ENCODE assay signal across 12 cellular contexts in genomic region chr4:54165438-54165837, GRCh38.
DNase-seq lines count a peak whose midpoint lies in the region; ATAC-seq and TF ChIP-seq lines count a peak whose summit lies in the region.
"Had no signal": no experiment of that assay in that cellular context is flagged by ENCODE, and none has a peak within 500 bp of the region (broad histone marks: within the 10 kb centered on the region; RNA-seq: fewer than 3 reads in every experiment).

No MANE protein-coding gene starts in this region.

- no peak overlapping the region for H3K4me3 ChIP-seq in PC-3 (ENCODE audit: low read length)
- peak overlapping the region; percentile 41 for H3K4me3 ChIP-seq in osteoblast (ENCODE audit: insufficient read depth, low read length)

- ATAC-seq in PC-3 (peak; percentile 95), GM18909 (IDR thresholded peaks at IDR 0.05; ENCODE audit: poor library complexity, unreplicated experiment) (no peak)
- ATAC-seq in stimulated activated effector memory CD8-positive, alpha-beta T cell treated with anti-CD3 and anti-CD28 coated beads, Interleukin-12 subunit alpha, Interleukin-12 subunit beta, amount 100 ng/mL, for 72 hours: no peak

- H3K4me1 Mint-ChIP-seq in stimulated activated effector memory CD8-positive, alpha-beta T cell treated with anti-CD3 and anti-CD28 coated beads, Interleukin-12 subunit alpha, Interleukin-12 subunit beta, amount 100 ng/mL, for 72 hours: no peaks in the 10 kb centered on the region

- H3K27ac Mint-ChIP-seq in stimulated activated effector memory CD8-positive, alpha-beta T cell treated with anti-CD3 and anti-CD28 coated beads, Interleukin-12 subunit alpha, Interleukin-12 subunit beta, amount 100 ng/mL, for 72 hours: no peak overlapping the region

- H3F3A ChIP-seq in PC-3 (ENCODE audit: low read length, unreplicated experiment): no peaks in the 10 kb centered on the region

- H4K20me1 ChIP-seq in PC-3 (ENCODE audit: low read length) (no peaks in the 10 kb centered on the region), osteoblast (ENCODE audit: insufficient read depth, low read length) (no peaks in the 10 kb centered on the region)

- no peaks in the 10 kb centered on the region for H3K9me2 ChIP-seq in PC-3 (replicated peaks; ENCODE audit: low read length)

- H3K27ac ChIP-seq in PC-3 (ENCODE audit: low read length): no peak overlapping the region
- peak overlapping the region; percentile 89 for H3K27ac ChIP-seq in osteoblast (ENCODE audit: low read depth, low read length)
- H3K27ac ChIP-seq: neutrophil, VCaP had no signal

- POLR2A ChIA-PET in PC-3 (lab: Charles Lee; ENCODE audit: unreplicated experiment): interaction anchor here (0.7 kb wide), 1 partner anchor 612 kb away, joined by 9 read pairs; no protein-coding TSS in a partner anchor

- no peaks in the 10 kb centered on the region for H3K79me2 ChIP-seq in PC-3 (ENCODE audit: low read length)
- no peaks in the 10 kb centered on the region for H3K79me2 ChIP-seq in osteoblast (ENCODE audit: insufficient read depth, low read length)

- no peaks in the 10 kb centered on the region for H3K27me3 ChIP-seq in PC-3 (ENCODE audit: low read length)
- no peaks in the 10 kb centered on the region for H3K27me3 ChIP-seq in osteoblast (ENCODE audit: insufficient read depth, low read length)
- H3K27me3 ChIP-seq: neutrophil had no signal

- intact Hi-C loops in PC-3 (cut with micrococcal nuclease): no loop called here

- no peak overlapping the region for H3K9ac ChIP-seq in PC-3 (ENCODE audit: low read length)

- H3K36me3 ChIP-seq in PC-3 (ENCODE audit: low read depth, low read length): no peaks in the 10 kb centered on the region; the same call in 1 of the 2 replicates
- no peaks in the 10 kb centered on the region for H3K36me3 ChIP-seq in osteoblast (ENCODE audit: insufficient read depth, low read length)
- H3K36me3 ChIP-seq: neutrophil had no signal

- H3K4me1 ChIP-seq in PC-3 (ENCODE audit: insufficient read depth, low read length) (peaks cover 13% of the 10 kb centered on the region; the same call in 1 of the 2 replicates), osteoblast (ENCODE audit: insufficient read depth, low read length) (peaks cover 22% of the 10 kb centered on the region)

- H3K9me3 Mint-ChIP-seq in stimulated activated effector memory CD8-positive, alpha-beta T cell treated with anti-CD3 and anti-CD28 coated beads, Interleukin-12 subunit alpha, Interleukin-12 subunit beta, amount 100 ng/mL, for 72 hours: no peaks in the 10 kb centered on the region

- no peak overlapping the region for H2AFZ ChIP-seq in PC-3 (ENCODE audit: low read length)
- H2AFZ ChIP-seq in osteoblast (ENCODE audit: low read length): peak overlapping the region; percentile 64

- H3K36me3 Mint-ChIP-seq in stimulated activated effector memory CD8-positive, alpha-beta T cell treated with anti-CD3 and anti-CD28 coated beads, Interleukin-12 subunit alpha, Interleukin-12 subunit beta, amount 100 ng/mL, for 72 hours: no peaks in the 10 kb centered on the region

- no TSS peak for BruUV-seq in PC-3 (replicated peaks; lab: Mats Ljungman, UMichigan)

- H3K4me3 Mint-ChIP-seq in stimulated activated effector memory CD8-positive, alpha-beta T cell treated with anti-CD3 and anti-CD28 coated beads, Interleukin-12 subunit alpha, Interleukin-12 subunit beta, amount 100 ng/mL, for 72 hours: no peak overlapping the region

- peak; percentile 97 for DNase-seq in EH (ENCODE audit: low read depth)
- DNase-seq in PC-3: peak; percentile 91
- DNase-seq in dermis blood vessel endothelial cell: peak; percentile 5
- DNase-seq in osteoblast (ENCODE audit: insufficient read length, low spot score, missing footprints): peak; percentile 91
- no peak for DNase-seq in stimulated activated effector memory CD8-positive, alpha-beta T cell treated with anti-CD3 and anti-CD28 coated beads, Interleukin-12 subunit alpha, Interleukin-12 subunit beta, amount 100 ng/mL, for 72 hours (ENCODE audit: low spot score in 2 of 2)
- DNase-seq in iPS-NIHi7 (ENCODE audit: extremely low spot score): no peak
- DNase-seq in NCI-H1048 (lab: John Stamatoyannopoulos, UW): no peak
- DNase-seq: DMS153, NCI-H1417 had no signal

- TF ChIP-seq CTCF in PC-3 (conservative IDR thresholded peaks at IDR 0.05; ENCODE audit: low read depth, low read length) (peak; percentile 41; the same call in 1 of the 2 replicates), osteoblast (IDR thresholded peaks at IDR 0.05; ENCODE audit: extremely low read depth, low read depth, low read length) (no peak)

- no peaks in the 10 kb centered on the region for H3K9me3 ChIP-seq in PC-3 (ENCODE audit: low read length)
- no peaks in the 10 kb centered on the region for H3K9me3 ChIP-seq in osteoblast (ENCODE audit: low read depth, low read length)
- H3K9me3 ChIP-seq: neutrophil had no signal

- peak overlapping the region; percentile 8 for H3K4me2 ChIP-seq in PC-3 (ENCODE audit: low read length)
- H3K4me2 ChIP-seq in osteoblast (ENCODE audit: insufficient read depth, low read length): peak overlapping the region; percentile 76

- CTCF ChIA-PET in PC-3 (lab: Charles Lee): no interaction called here

Comparison
In these comparisons a context has a peak if more than half of its experiments do, and no peak if none do; other contexts are left out.
1. DNase-seq: peak in EH (single experiment), PC-3 (single experiment), dermis blood vessel endothelial cell (single experiment) and osteoblast (single experiment); none in stimulated activated effector memory CD8-positive, alpha-beta T cell treated with anti-CD3 and anti-CD28 coated beads, Interleukin-12 subunit alpha, Interleukin-12 subunit beta, amount 100 ng/mL, for 72 hours (0 of 2), iPS-NIHi7 (single experiment) and NCI-H1048 (single experiment).